Comparison of ENCODE assay signal across 13 cellular contexts in genomic region chr1:55572878-55573734, GRCh38.
A peak's percentile ranks its signal among the peaks of the same experiment; 100 is the strongest.
DNase-seq lines count a peak whose midpoint lies in the region; ATAC-seq, FAIRE-seq and TF ChIP-seq lines count a peak whose summit lies in the region.
"Had no signal": no experiment of that assay in that cellular context is flagged by ENCODE, and none has a peak within 500 bp of the region (broad histone marks: within the 10 kb centered on the region; RNA-seq: fewer than 3 reads in every experiment).

No MANE protein-coding gene starts in this region.

- CTCF ChIA-PET in AG04450 (lab: Charles Lee) (no interaction called here), HEK293T (lab: Yijun Ruan, JAX) (no interaction called here)

- peak; percentile 86 for FAIRE-seq in astrocyte (lab: Jason Lieb, UNC)
- FAIRE-seq in keratinocyte (lab: Jason Lieb, UNC), result no peak

- H3K4me3 ChIP-seq in AG04450 (ENCODE audit: low read depth, low read length) (no peak overlapping the region), astrocyte (ENCODE audit: insufficient read depth, low read depth, low read length) (no peak overlapping the region), keratinocyte (ENCODE audit: control insufficient read depth in 2 of 3, extremely low read depth in 1 of 3, insufficient read depth in 2 of 3, low read depth in 1 of 3, low read length in 3 of 3) (no peak overlapping the region)
- H3K4me3 ChIP-seq in effector memory CD4-positive, alpha-beta T cell (ENCODE audit: insufficient read depth, low read depth, low read length, poor library complexity, severe bottlenecking), result no peak overlapping the region
- H3K4me3 ChIP-seq: gastroesophageal sphincter, tibial artery had no signal

- H3K27ac ChIP-seq in AG04450 (ENCODE audit: low read depth, low read length) (peak overlapping the region; percentile 13), astrocyte (ENCODE audit: low read depth, low read length) (peak overlapping the region; percentile 55), keratinocyte (ENCODE audit: control insufficient read depth, insufficient read depth, low read length) (no peak overlapping the region)
- H3K27ac ChIP-seq in effector memory CD4-positive, alpha-beta T cell (ENCODE audit: insufficient read depth, low read length, poor library complexity, severe bottlenecking), result no peak overlapping the region
- H3K27ac ChIP-seq: gastroesophageal sphincter, tibial artery had no signal

- H3K9ac ChIP-seq in astrocyte (ENCODE audit: low read length) (no peak overlapping the region), keratinocyte (ENCODE audit: control insufficient read depth, extremely low read depth, insufficient read depth, low read length) (no peak overlapping the region)

- no peak for DNase-seq in AG04450 (ENCODE audit: low read depth, low spot score)
- DNase-seq in HT1080 (ENCODE audit: low read depth), result peak; percentile 85
- DNase-seq in astrocyte (ENCODE audit: low read depth), result peak; percentile 91
- peak; percentile 13 for DNase-seq in keratinocyte (ENCODE audit: low read depth, low spot score)
- DNase-seq in effector memory CD4-positive, alpha-beta T cell, result no peak
- DNase-seq in HEK293T (ENCODE audit: extremely low spot score), result no peak
- DNase-seq in activated naive CD4-positive, alpha-beta T cell treated with Interleukin-2 at 50 U/mL for 16 hours, result no peak
- DNase-seq: BE2C, DMS153, tibial artery had no signal

- H3K4me1 ChIP-seq in astrocyte (ENCODE audit: insufficient read depth, low read length), result peaks cover 10% of the 10 kb centered on the region
- H3K4me1 ChIP-seq in keratinocyte (ENCODE audit: control insufficient read depth, extremely low read depth, insufficient read depth, low read length), result no peaks in the 10 kb centered on the region
- H3K4me1 ChIP-seq in effector memory CD4-positive, alpha-beta T cell (ENCODE audit: control insufficient read depth, insufficient read depth, low read length, poor library complexity, severe bottlenecking), result no peaks in the 10 kb centered on the region
- H3K4me1 ChIP-seq: BE2C had no signal

- peaks cover 4% of the 10 kb centered on the region for H3K4me1 Mint-ChIP-seq in astrocyte (ENCODE audit: low read depth, unreplicated experiment)

- no peak overlapping the region for H3K27ac Mint-ChIP-seq in astrocyte (ENCODE audit: unreplicated experiment)
- H3K27ac Mint-ChIP-seq: dendritic cell treated with granulocyte-macrophage colony-stimulating factor and Interleukin-4, amounts not matched to agents 40 ng/mL and 50 ng/mL, for 4 days had no signal

- H4K20me1 ChIP-seq in astrocyte (ENCODE audit: insufficient read depth, low read length), result no peaks in the 10 kb centered on the region
- H4K20me1 ChIP-seq in keratinocyte (ENCODE audit: control insufficient read depth, extremely low read depth, insufficient read depth, low read length), result no peaks in the 10 kb centered on the region

- no peaks in the 10 kb centered on the region for H3K79me2 ChIP-seq in astrocyte (ENCODE audit: insufficient read depth, low read length)
- no peaks in the 10 kb centered on the region for H3K79me2 ChIP-seq in keratinocyte (ENCODE audit: control insufficient read depth, insufficient read depth, low read length)

- peak overlapping the region; percentile 42 for H2AFZ ChIP-seq in astrocyte (ENCODE audit: low read depth, low read length)
- no peak overlapping the region for H2AFZ ChIP-seq in keratinocyte (ENCODE audit: control insufficient read depth, low read length)

- H3K9me3 ChIP-seq in AG04450 (ENCODE audit: control insufficient read depth, insufficient read depth, low read length) (no peaks in the 10 kb centered on the region), astrocyte (ENCODE audit: insufficient read depth, low read depth, low read length) (peaks cover under 1% of the 10 kb centered on the region), keratinocyte (ENCODE audit: control insufficient read depth, low read depth, low read length) (no peaks in the 10 kb centered on the region)
- H3K9me3 ChIP-seq in effector memory CD4-positive, alpha-beta T cell (ENCODE audit: control insufficient read depth, low read length), result no peaks in the 10 kb centered on the region
- H3K9me3 ChIP-seq: BE2C, gastroesophageal sphincter, tibial artery had no signal

- H3K27me3 ChIP-seq in AG04450 (ENCODE audit: control insufficient read depth, insufficient read depth, low read length) (no peaks in the 10 kb centered on the region), astrocyte (ENCODE audit: insufficient read depth, low read length) (no peaks in the 10 kb centered on the region), keratinocyte (ENCODE audit: control insufficient read depth, extremely low read depth, insufficient read depth, low read length) (no peaks in the 10 kb centered on the region)
- no peaks in the 10 kb centered on the region for H3K27me3 ChIP-seq in effector memory CD4-positive, alpha-beta T cell (replicated peaks; ENCODE audit: control insufficient read depth, insufficient read depth, low read length, poor library complexity, severe bottlenecking)
- H3K27me3 ChIP-seq: BE2C, gastroesophageal sphincter, tibial artery had no signal

- H3K4me2 ChIP-seq in astrocyte (ENCODE audit: low read length) (peak overlapping the region; percentile 45), keratinocyte (ENCODE audit: control insufficient read depth, extremely low read depth, insufficient read depth, low read depth, low read length) (no peak overlapping the region)

- no peaks in the 10 kb centered on the region for H3K9me1 ChIP-seq in keratinocyte (ENCODE audit: control insufficient read depth, extremely low read depth, insufficient read depth, low read length)

- H3K9me3 Mint-ChIP-seq in astrocyte (ENCODE audit: unreplicated experiment), result peaks cover 6% of the 10 kb centered on the region

- dilution Hi-C loops in keratinocyte (cut with MboI; ENCODE audit: extremely low pct_ligation_motif_present, low sequenced_read_pairs), result no loop called here

- no peaks in the 10 kb centered on the region for H3K36me3 Mint-ChIP-seq in astrocyte (ENCODE audit: low read depth, unreplicated experiment)

- peaks cover 18% of the 10 kb centered on the region for H3K27me3 Mint-ChIP-seq in astrocyte (ENCODE audit: low read depth, unreplicated experiment)

- H3K4me3 Mint-ChIP-seq in astrocyte (ENCODE audit: unreplicated experiment), result no peak overlapping the region
- H3K4me3 Mint-ChIP-seq: dendritic cell treated with granulocyte-macrophage colony-stimulating factor and Interleukin-4, amounts not matched to agents 40 ng/mL and 50 ng/mL, for 4 days had no signal

- TF ChIP-seq CTCF in AG04450 (IDR thresholded peaks at IDR 0.05; ENCODE audit: low read depth, low read length) (no peak), astrocyte (IDR thresholded peaks at IDR 0.05; ENCODE audit: insufficient read depth, low read depth, low read length) (no peak), keratinocyte (optimal IDR thresholded peaks at IDR 0.05 in 1 of 3, IDR thresholded peaks at IDR 0.05 in 1 of 3, conservative IDR thresholded peaks at IDR 0.05 in 1 of 3; ENCODE audit: extremely low read depth in 1 of 3, insufficient read depth in 2 of 3, low read length in 3 of 3) (no peak)

- H3K36me3 ChIP-seq in astrocyte (ENCODE audit: insufficient read depth, low read length), result no peaks in the 10 kb centered on the region
- no peaks in the 10 kb centered on the region for H3K36me3 ChIP-seq in keratinocyte (ENCODE audit: control insufficient read depth in 2 of 2, extremely low read depth in 1 of 2, insufficient read depth in 2 of 2, low read length in 2 of 2)
- no peaks in the 10 kb centered on the region for H3K36me3 ChIP-seq in effector memory CD4-positive, alpha-beta T cell (ENCODE audit: control insufficient read depth, insufficient read depth, low read length)
- H3K36me3 ChIP-seq: BE2C, gastroesophageal sphincter, tibial artery had no signal

- no peak for ATAC-seq in HG03460 (IDR thresholded peaks at IDR 0.05; ENCODE audit: unreplicated experiment)
- ATAC-seq: gastroesophageal sphincter had no signal

- POLR2A ChIA-PET in AG04450 (lab: Yijun Ruan, JAX) (no interaction called here), HEK293T (lab: Yijun Ruan, JAX) (no interaction called here)

TF ChIP-seq in HEK293T, 16 proteins besides CTCF, POLR2A, EP300 and RAD21:
- no peak for TF ChIP-seq SUZ12 (IDR thresholded peaks at IDR 0.05)
- TF ChIP-seq, protein P1, sequence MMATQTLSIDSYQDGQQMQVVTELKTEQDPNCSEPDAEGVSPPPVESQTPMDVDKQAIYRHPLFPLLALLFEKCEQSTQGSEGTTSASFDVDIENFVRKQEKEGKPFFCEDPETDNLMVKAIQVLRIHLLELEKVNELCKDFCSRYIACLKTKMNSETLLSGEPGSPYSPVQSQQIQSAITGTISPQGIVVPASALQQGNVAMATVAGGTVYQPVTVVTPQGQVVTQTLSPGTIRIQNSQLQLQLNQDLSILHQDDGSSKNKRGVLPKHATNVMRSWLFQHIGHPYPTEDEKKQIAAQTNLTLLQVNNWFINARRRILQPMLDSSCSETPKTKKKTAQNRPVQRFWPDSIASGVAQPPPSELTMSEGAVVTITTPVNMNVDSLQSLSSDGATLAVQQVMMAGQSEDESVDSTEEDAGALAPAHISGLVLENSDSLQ (IDR thresholded peaks at IDR 0.05), result no peak
- no peak for TF ChIP-seq ELF4 (IDR thresholded peaks at IDR 0.05)
- no peak for TF ChIP-seq SP1 (IDR thresholded peaks at IDR 0.05)
- no peak for TF ChIP-seq FOXM1 (IDR thresholded peaks at IDR 0.05; ENCODE audit: borderline replicate concordance)
- TF ChIP-seq CTBP1 (IDR thresholded peaks at IDR 0.05; ENCODE audit: borderline replicate concordance), result no peak
- no peak for TF ChIP-seq LEF1 (IDR thresholded peaks at IDR 0.05; ENCODE audit: borderline replicate concordance)
- no peak for TF ChIP-seq NFRKB (IDR thresholded peaks at IDR 0.05)
- no peak for TF ChIP-seq L3MBTL2 (conservative IDR thresholded peaks at IDR 0.05)
- TF ChIP-seq FOXK2 (IDR thresholded peaks at IDR 0.05), result no peak
- no peak for TF ChIP-seq BHLHE40 (IDR thresholded peaks at IDR 0.05; ENCODE audit: borderline replicate concordance)
- no peak for TF ChIP-seq ZNF384 (IDR thresholded peaks at IDR 0.05)
- TF ChIP-seq TARDBP (IDR thresholded peaks at IDR 0.05), result no peak
- TF ChIP-seq ARNT (IDR thresholded peaks at IDR 0.05), result no peak
- no peak for TF ChIP-seq HDGF (IDR thresholded peaks at IDR 0.05; ENCODE audit: borderline replicate concordance)
- TF ChIP-seq FOXA1 (IDR thresholded peaks at IDR 0.05), result no peak

Comparison
In these comparisons a context has a peak if more than half of its experiments do, and no peak if none do; other contexts are left out.
1. DNase-seq: peak in HT1080 (single experiment), astrocyte (single experiment) and keratinocyte (single experiment); none in AG04450 (single experiment), effector memory CD4-positive, alpha-beta T cell (0 of 3), HEK293T (single experiment) and activated naive CD4-positive, alpha-beta T cell treated with Interleukin-2 at 50 U/mL for 16 hours (single experiment).
2. H3K27ac ChIP-seq: peak in AG04450 (single experiment) and astrocyte (single experiment); none in keratinocyte (single experiment) and effector memory CD4-positive, alpha-beta T cell (single experiment).